Comparison of ENCODE assay signal across 8 cellular contexts in genomic region chr9:134406366-134407122, GRCh38.
A peak's percentile ranks its signal among the peaks of the same experiment; 100 is the strongest.
DNase-seq lines count a peak whose midpoint lies in the region; ATAC-seq and TF ChIP-seq lines count a peak whose summit lies in the region.

No MANE protein-coding gene starts in this region.

- no peaks in the 10 kb centered on the region for H3K36me3 Mint-ChIP-seq in activated T-cell treated with anti-CD3 and anti-CD28 coated beads, Interleukin-2, amount 50 U/mL, for 72 hours (ENCODE audit: insufficient read depth in 2 of 2)
- peaks cover 10% of the 10 kb centered on the region for H3K36me3 Mint-ChIP-seq in activated T-helper 2 cell treated with anti-CD3 and anti-CD28 coated beads, Interferon-gamma antibody, Interleukin-2, Interleukin-4, amounts not matched to agents 10 μg/mL and 5 μg/mL and 100 μg/mL, durations not matched to agents 14 hours and 24 hours and 36 hours (ENCODE audit: low read depth)
- H3K36me3 Mint-ChIP-seq in type B pancreatic cell, result peaks cover 4% of the 10 kb centered on the region

- H3K9me3 Mint-ChIP-seq in activated T-cell treated with anti-CD3 and anti-CD28 coated beads, Interleukin-2, amount 50 U/mL, for 72 hours, result no peaks in the 10 kb centered on the region
- H3K9me3 Mint-ChIP-seq in activated T-helper 2 cell treated with anti-CD3 and anti-CD28 coated beads, Interferon-gamma antibody, Interleukin-2, Interleukin-4, amounts not matched to agents 10 μg/mL and 5 μg/mL and 100 μg/mL, durations not matched to agents 14 hours and 24 hours and 36 hours, result no peaks in the 10 kb centered on the region
- no peaks in the 10 kb centered on the region for H3K9me3 Mint-ChIP-seq in type B pancreatic cell

- TF ChIP-seq CTCF in type B pancreatic cell (conservative IDR thresholded peaks at IDR 0.05), result no peak

- no peak for ATAC-seq in activated T-cell treated with anti-CD3 and anti-CD28 coated beads, Interleukin-2, amount 50 U/mL, for 72 hours (replicated peaks in 1 of 2)

- peaks cover 42% of the 10 kb centered on the region for H3K4me1 Mint-ChIP-seq in activated T-cell treated with anti-CD3 and anti-CD28 coated beads, Interleukin-2, amount 50 U/mL, for 72 hours (ENCODE audit: low read depth)
- peaks cover 29% of the 10 kb centered on the region for H3K4me1 Mint-ChIP-seq in activated T-helper 2 cell treated with anti-CD3 and anti-CD28 coated beads, Interferon-gamma antibody, Interleukin-2, Interleukin-4, amounts not matched to agents 10 μg/mL and 5 μg/mL and 100 μg/mL, durations not matched to agents 14 hours and 24 hours and 36 hours (ENCODE audit: low read depth)
- peaks cover 25% of the 10 kb centered on the region for H3K4me1 Mint-ChIP-seq in type B pancreatic cell (ENCODE audit: unreplicated experiment)

- intact Hi-C loops in activated T-helper 2 cell treated with anti-CD3 and anti-CD28 coated beads, Interferon-gamma antibody, Interleukin-2, Interleukin-4, amounts not matched to agents 10 μg/mL and 5 μg/mL and 100 μg/mL, durations not matched to agents 14 hours and 24 hours and 36 hours (cut with micrococcal nuclease), result loop anchor here (2.0 to 5.0 kb wide), 2 partner anchors 16 to 36 kb away; no protein-coding TSS in a partner anchor

- H3K4me3 Mint-ChIP-seq in activated T-cell treated with anti-CD3 and anti-CD28 coated beads, Interleukin-2, amount 50 U/mL, for 72 hours, result peak overlapping the region; percentile 67 to 74
- H3K4me3 Mint-ChIP-seq in activated T-helper 2 cell treated with anti-CD3 and anti-CD28 coated beads, Interferon-gamma antibody, Interleukin-2, Interleukin-4, amounts not matched to agents 10 μg/mL and 5 μg/mL and 100 μg/mL, durations not matched to agents 14 hours and 24 hours and 36 hours (ENCODE audit: low read depth), result peak overlapping the region; percentile 55
- H3K4me3 Mint-ChIP-seq in type B pancreatic cell, result peak overlapping the region; percentile 79

- H3K27me3 ChIP-seq in layer of hippocampus (ENCODE audit: control insufficient read depth, insufficient read depth, low read length), result no peaks in the 10 kb centered on the region

- no peak for DNase-seq in activated T-cell treated with anti-CD3 and anti-CD28 coated beads, Interleukin-2, amount 50 U/mL, for 72 hours
- DNase-seq in activated T-cell treated with anti-CD3 and anti-CD28 coated beads, Interleukin-2, amount 50 U/mL, for 1 hour, result no peak
- DNase-seq in activated T-helper 2 cell treated with anti-CD3 and anti-CD28 coated beads, Interferon-gamma antibody, Interleukin-2, Interleukin-4, amounts not matched to agents 10 μg/mL and 5 μg/mL and 100 μg/mL, durations not matched to agents 14 hours and 24 hours and 36 hours (ENCODE audit: low spot score), result no peak
- DNase-seq in type B pancreatic cell (ENCODE audit: extremely low spot score, unreplicated experiment), result no peak
- DNase-seq in OCI-M1 (lab: John Stamatoyannopoulos, UW), result no peak
- no peak for DNase-seq in GM19238 (ENCODE audit: insufficient read length, low spot score)
- DNase-seq in stimulated activated naive CD4-positive, alpha-beta T cell (lab: John Stamatoyannopoulos, UW), result no peak

- H3K27ac ChIP-seq in layer of hippocampus (ENCODE audit: low read depth, low read length), result peak overlapping the region; percentile 87

- no peak overlapping the region for H3K27ac Mint-ChIP-seq in activated T-cell treated with anti-CD3 and anti-CD28 coated beads, Interleukin-2, amount 50 U/mL, for 72 hours
- H3K27ac Mint-ChIP-seq in activated T-helper 2 cell treated with anti-CD3 and anti-CD28 coated beads, Interferon-gamma antibody, Interleukin-2, Interleukin-4, amounts not matched to agents 10 μg/mL and 5 μg/mL and 100 μg/mL, durations not matched to agents 14 hours and 24 hours and 36 hours, result no peak overlapping the region
- peak overlapping the region; percentile 96 for H3K27ac Mint-ChIP-seq in type B pancreatic cell

- peaks cover 7% of the 10 kb centered on the region for H3K27me3 Mint-ChIP-seq in activated T-cell treated with anti-CD3 and anti-CD28 coated beads, Interleukin-2, amount 50 U/mL, for 72 hours (ENCODE audit: low read depth)
- H3K27me3 Mint-ChIP-seq in activated T-helper 2 cell treated with anti-CD3 and anti-CD28 coated beads, Interferon-gamma antibody, Interleukin-2, Interleukin-4, amounts not matched to agents 10 μg/mL and 5 μg/mL and 100 μg/mL, durations not matched to agents 14 hours and 24 hours and 36 hours (ENCODE audit: low read depth), result peaks cover 4% of the 10 kb centered on the region
- H3K27me3 Mint-ChIP-seq in type B pancreatic cell, result no peaks in the 10 kb centered on the region
